ENCODE assay signal across 11 cellular contexts in genomic region chr15:78341057-78341763, GRCh38. TPM values are rescaled to one million over a fixed set of nuclear protein-coding genes. Genes with fewer than 3 reads are reported as not detected.
DNase-seq lines count a peak whose midpoint lies in the region; ATAC-seq and TF ChIP-seq lines count a peak whose summit lies in the region.
"Had no signal": no experiment of that assay in that cellular context is flagged by ENCODE, and none has a peak within 500 bp of the region (broad histone marks: within the 10 kb centered on the region; RNA-seq: fewer than 3 reads in every experiment).

No MANE protein-coding gene starts in this region.

- DNase-seq in A673 (ENCODE audit: low spot score): no peak
- peak; percentile 80 for DNase-seq in mesendoderm
- DNase-seq in T-helper 9 cell: no peak
- DNase-seq in GM13976 (ENCODE audit: low spot score): no peak

- H3K79me1 ChIP-seq in mesendoderm (ENCODE audit: low read length): no peaks in the 10 kb centered on the region

- H3K23ac ChIP-seq in mesendoderm (ENCODE audit: low read length): no peak overlapping the region

- in situ Hi-C loops in GM13976 (cut with MboI; ENCODE audit: low sequenced_read_pairs, unreplicated experiment): no loop called here

- ATAC-seq in HG03280 (IDR thresholded peaks at IDR 0.05; ENCODE audit: unreplicated experiment): no peak
- ATAC-seq in HG03432 (IDR thresholded peaks at IDR 0.05; ENCODE audit: unreplicated experiment): no peak

- H3K4me2 ChIP-seq in mesendoderm (ENCODE audit: low read length): peak overlapping the region; percentile 89

- H3K4ac ChIP-seq in mesendoderm (ENCODE audit: low read depth, low read length): no peak overlapping the region

- H3K36me3 ChIP-seq in A673 (ENCODE audit: insufficient read depth, low read length, poor library complexity, severe bottlenecking): no peaks in the 10 kb centered on the region
- peaks cover 20% of the 10 kb centered on the region for H3K36me3 ChIP-seq in HUES6 (ENCODE audit: control insufficient read depth, insufficient read depth, low read length)
- peaks cover 14% of the 10 kb centered on the region for H3K36me3 ChIP-seq in ectodermal cell (ENCODE audit: control insufficient read depth, insufficient read depth, low read length)
- H3K36me3 ChIP-seq in mesendoderm (ENCODE audit: control insufficient read depth, insufficient read depth, low read length): no peaks in the 10 kb centered on the region

- intact Hi-C loops in A673 (cut with micrococcal nuclease; ENCODE audit: unreplicated experiment): no loop called here

- 2% methylated on average over 49 of the region's 49 CpGs for WGBS in ectodermal cell, 2 experiments
- WGBS in mesendoderm (ENCODE audit: extremely low coverage, insufficient coverage, low lambda C conversion rate): no CpG with 5 or more reads among the region's 49 CpGs

- H3K4me3 ChIP-seq in A673 (ENCODE audit: low read depth, low read length, poor library complexity, severe bottlenecking) (peak overlapping the region; percentile 58), HUES6 (ENCODE audit: low read depth, low read length) (peak overlapping the region; percentile 70), ectodermal cell (ENCODE audit: insufficient read depth, low read depth, low read length) (peak overlapping the region; percentile 65), mesendoderm (ENCODE audit: low read length) (peak overlapping the region; percentile 45)

- H3K9ac ChIP-seq in HUES6 (ENCODE audit: low read length) (peak overlapping the region; percentile 32), mesendoderm (ENCODE audit: low read length) (peak overlapping the region; percentile 58)
- H3K9ac ChIP-seq: parathyroid adenoma had no signal

- CTCF ChIA-PET in A673 (lab: Charles Lee): no interaction called here

- no peak overlapping the region for H2BK5ac ChIP-seq in mesendoderm (ENCODE audit: low read length)

- H3K79me2 ChIP-seq in mesendoderm (ENCODE audit: control insufficient read depth, insufficient read depth, low read length): no peaks in the 10 kb centered on the region
- H3K79me2 ChIP-seq: parathyroid adenoma had no signal

- POLR2A ChIA-PET in A673 (lab: Charles Lee; ENCODE audit: low non-redundant PET): no interaction called here

- H2BK15ac ChIP-seq in mesendoderm (replicated peaks; ENCODE audit: low read depth): no peak overlapping the region

- H3K27me3 ChIP-seq in A673 (replicated peaks; ENCODE audit: insufficient read depth, low read depth, low read length, poor library complexity) (peaks cover 14% of the 10 kb centered on the region), HUES6 (ENCODE audit: control insufficient read depth, insufficient read depth, low read length) (peaks cover 50% of the 10 kb centered on the region), ectodermal cell (ENCODE audit: control insufficient read depth, insufficient read depth, low read length, poor library complexity, severe bottlenecking) (peaks cover 40% of the 10 kb centered on the region), mesendoderm (ENCODE audit: insufficient read depth, low read length, poor library complexity) (peaks cover 3% of the 10 kb centered on the region)

- no peaks in the 10 kb centered on the region for H3K9me3 ChIP-seq in A673 (ENCODE audit: low read depth, low read length, poor library complexity, severe bottlenecking)
- no peaks in the 10 kb centered on the region for H3K9me3 ChIP-seq in HUES6 (ENCODE audit: control insufficient read depth, insufficient read depth, low read depth, low read length)
- H3K9me3 ChIP-seq in ectodermal cell (ENCODE audit: control insufficient read depth, low read length): no peaks in the 10 kb centered on the region

- H3K27ac ChIP-seq in A673 (ENCODE audit: low read depth, low read length, poor library complexity, severe bottlenecking): no peak overlapping the region
- no peak overlapping the region for H3K27ac ChIP-seq in HUES6 (ENCODE audit: low read depth, low read length)
- no peak overlapping the region for H3K27ac ChIP-seq in ectodermal cell (ENCODE audit: insufficient read depth, low read depth, low read length, poor library complexity, severe bottlenecking)
- H3K27ac ChIP-seq in mesendoderm (ENCODE audit: low read depth, low read length): no peak overlapping the region
- H3K27ac ChIP-seq: parathyroid adenoma had no signal

- H3K4me1 ChIP-seq in A673 (ENCODE audit: insufficient read depth, low read length, poor library complexity, severe bottlenecking) (peaks cover 9% of the 10 kb centered on the region), HUES6 (ENCODE audit: control insufficient read depth, insufficient read depth, low read length) (peaks cover 21% of the 10 kb centered on the region), ectodermal cell (ENCODE audit: control insufficient read depth, insufficient read depth, low read length) (peaks cover 34% of the 10 kb centered on the region), mesendoderm (ENCODE audit: control insufficient read depth, low read depth, low read length) (no peaks in the 10 kb centered on the region)
- H3K4me1 ChIP-seq: parathyroid adenoma had no signal

- no peak overlapping the region for H2BK120ac ChIP-seq in mesendoderm (ENCODE audit: low read depth, low read length)

- H3K56ac ChIP-seq in mesendoderm (ENCODE audit: low read length): peak overlapping the region; percentile 75

- no peak overlapping the region for H4K8ac ChIP-seq in mesendoderm (ENCODE audit: low read depth, low read length)

- BruUV-seq in A673 (replicated peaks; lab: Mats Ljungman, UMichigan): no TSS peak

- H3K18ac ChIP-seq in mesendoderm (ENCODE audit: low read length): no peak overlapping the region

- no peak overlapping the region for H4K5ac ChIP-seq in mesendoderm (ENCODE audit: low read length)

- H2AK5ac ChIP-seq in mesendoderm (ENCODE audit: low read length): no peak overlapping the region

- TF ChIP-seq CTCF in A673 (conservative IDR thresholded peaks at IDR 0.05; ENCODE audit: low read depth, low read length) (no peak), GM13976 (IDR thresholded peaks at IDR 0.05; ENCODE audit: borderline replicate concordance, control extremely low read depth, extremely low read depth, insufficient read depth, missing control alignments) (no peak)

RNA-seq across cellular contexts. Expression of gene CRABP1, which starts 1.1 kb away (rescaled TPM):
- total RNA-seq in A673 (2021): 57.1 and 61.2 TPM in 2 replicates
- 1,552 TPM for polyA plus RNA-seq in ectodermal cell (2013, experiment 1 of 4)
- 959 TPM for polyA plus RNA-seq in ectodermal cell (2013, experiment 2 of 4)
- polyA plus RNA-seq in ectodermal cell (2013, experiment 3 of 4): 2,069 TPM
- polyA plus RNA-seq in ectodermal cell (2013, experiment 4 of 4): 2,116 TPM
- 274 TPM for polyA plus RNA-seq in mesendoderm (2013, experiment 1 of 2)
- polyA plus RNA-seq in mesendoderm (2013, experiment 2 of 2): 289 TPM
- total RNA-seq: LHCN-M2 had no signal
- polyA plus RNA-seq: BJ had no signal

RNA-seq across cellular contexts. Expression of gene SKIC8, which starts 41.8 kb away (rescaled TPM):
- 55.5 and 57.9 TPM in 2 replicates for total RNA-seq in A673 (2021)
- 56.3 TPM for polyA plus RNA-seq in ectodermal cell (2013, experiment 1 of 4)
- 57.4 TPM for polyA plus RNA-seq in ectodermal cell (2013, experiment 2 of 4)
- polyA plus RNA-seq in ectodermal cell (2013, experiment 3 of 4): 45.5 TPM
- polyA plus RNA-seq in ectodermal cell (2013, experiment 4 of 4): 48.3 TPM
- 38.2 TPM for polyA plus RNA-seq in mesendoderm (2013, experiment 1 of 2)
- polyA plus RNA-seq in mesendoderm (2013, experiment 2 of 2): 37.3 TPM
